ENCODE assay signal across 11 cellular contexts in the genomic region with DNA sequence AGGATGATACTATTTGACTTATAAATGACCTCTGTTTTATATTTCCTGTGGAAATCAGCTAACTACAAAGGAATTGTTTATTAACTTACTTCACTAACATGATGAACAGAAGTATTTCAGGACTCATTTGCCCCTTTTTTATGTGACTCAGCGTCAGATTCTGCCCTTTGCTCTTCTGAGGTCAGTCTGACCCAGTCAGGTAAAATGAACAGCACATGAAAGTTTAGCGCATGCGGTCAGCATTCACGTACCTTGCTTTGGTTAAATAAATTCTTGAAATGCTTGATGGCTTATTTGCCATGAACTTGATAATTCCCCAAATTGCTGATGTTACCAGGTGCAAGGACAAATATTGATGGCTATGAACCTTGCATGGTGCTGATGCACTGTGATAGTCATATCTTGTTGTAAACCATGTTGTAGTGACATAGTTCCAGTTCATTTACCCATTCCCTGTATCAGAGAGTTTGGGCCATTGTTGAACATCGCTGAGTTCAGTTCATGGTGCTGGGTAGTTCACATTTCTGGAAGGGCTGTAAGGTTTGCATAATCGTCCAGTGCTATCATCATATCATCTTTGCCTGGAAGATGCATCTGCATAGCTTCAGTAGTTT.
"Had no signal": no experiment of that assay in that cellular context is flagged by ENCODE, and none has a peak within 500 bp of the region (broad histone marks: within the 10 kb centered on the region; RNA-seq: fewer than 3 reads in every experiment).

No MANE protein-coding gene starts in this region.

- DNase-seq: activated CD4-positive, alpha-beta T cell treated with anti-CD3 and anti-CD28 coated beads, Interleukin-2, amount 10 ng/mL, durations not matched to agents 24 days and 14 days; activated naive CD4-positive, alpha-beta T cell treated with anti-CD3 and anti-CD28 coated beads for 36 hours; central memory CD4-positive, alpha-beta T cell; hypothalamus; left colon; mesendoderm; stomach; T-helper 17 cell; thyroid gland had no signal

- ATAC-seq: activated T-helper 17 cell treated with anti-CD3 and anti-CD28 coated beads, Interleukin-2, amount 50 U/mL, for 72 hours; left colon; T-helper 17 cell; WTC11 had no signal
